ENCODE assay signal across 9 cellular contexts in the genomic region with DNA sequence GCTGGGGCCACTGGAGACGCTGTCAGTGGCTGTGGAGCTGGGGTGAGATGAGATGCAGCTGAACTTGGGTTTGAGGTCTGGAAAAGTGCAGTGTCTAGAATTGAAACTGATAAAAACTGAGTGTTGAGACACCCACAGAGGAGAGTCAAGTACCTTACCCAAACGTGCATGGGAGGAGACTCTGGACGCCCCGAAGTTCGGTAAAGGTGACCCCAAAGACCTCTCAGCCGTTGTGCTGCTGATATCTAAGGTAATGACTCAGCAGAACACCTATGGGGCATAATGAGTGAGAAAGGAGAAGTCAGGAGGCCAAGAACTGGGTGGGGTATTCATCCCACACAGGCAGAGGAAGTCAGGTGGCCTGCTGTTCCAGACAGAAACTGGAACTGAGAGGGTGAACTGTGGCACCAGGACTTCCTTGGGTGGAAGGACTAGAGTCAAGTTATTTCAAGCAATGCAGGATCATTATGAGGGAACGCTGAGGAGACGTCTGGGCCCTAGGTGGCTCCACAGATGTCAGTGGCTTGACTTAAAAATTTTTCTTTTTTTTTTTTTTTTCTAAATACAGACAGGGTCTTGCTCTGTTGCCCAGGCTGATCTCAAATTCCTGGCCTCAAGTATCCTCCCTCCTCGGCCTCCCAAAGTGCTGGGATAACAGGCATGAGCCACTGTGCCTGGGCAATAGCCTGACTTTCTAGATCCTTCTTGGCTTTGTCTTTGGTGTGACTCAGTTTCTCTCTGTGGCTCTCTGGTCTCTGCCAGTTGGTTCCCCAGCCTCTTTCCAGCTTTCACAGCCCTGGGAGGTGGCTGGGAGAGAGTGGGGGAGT.
DNase-seq lines count a peak whose midpoint lies in the region; ATAC-seq and TF ChIP-seq lines count a peak whose summit lies in the region.
"Had no signal": no experiment of that assay in that cellular context is flagged by ENCODE, and none has a peak within 500 bp of the region (broad histone marks: within the 10 kb centered on the region; RNA-seq: fewer than 3 reads in every experiment).

No MANE protein-coding gene starts in this region.

- no peak overlapping the region for H3K4me3 ChIP-seq in neuronal stem cell (ENCODE audit: low read length in 2 of 2)
- H3K4me3 ChIP-seq: SJSA1 had no signal

- no peaks in the 10 kb centered on the region for H3K36me3 ChIP-seq in neuronal stem cell (replicated peaks in 1 of 2; ENCODE audit: control insufficient read depth in 2 of 2, insufficient read depth in 2 of 2, low read length in 2 of 2)
- H3K36me3 ChIP-seq: SJSA1 had no signal

- H3K18ac ChIP-seq in neuronal stem cell (ENCODE audit: low read length): no peak overlapping the region

- H3K4me1 ChIP-seq in neuronal stem cell (ENCODE audit: control insufficient read depth in 2 of 2, insufficient read depth in 1 of 2, low read depth in 1 of 2, low read length in 2 of 2): peaks cover 0 to 3% of the 10 kb centered on the region in 2 donors
- H3K4me1 ChIP-seq: SJSA1 had no signal

- H3K4ac ChIP-seq in neuronal stem cell (ENCODE audit: low read length): no peak overlapping the region

- WGBS in neuronal stem cell (ENCODE audit: extremely low coverage in 2 of 2, insufficient read length in 2 of 2, insufficient replicate concordance in 1 of 2), 2 donors: no CpG with 5 or more reads among the region's 9 CpGs

- H3K9me3 Mint-ChIP-seq in stimulated activated effector memory CD8-positive, alpha-beta T cell treated with anti-CD3 and anti-CD28 coated beads, Interleukin-12 subunit alpha, Interleukin-12 subunit beta, amount 100 ng/mL, for 72 hours: no peaks in the 10 kb centered on the region
- peaks cover 13% of the 10 kb centered on the region for H3K9me3 Mint-ChIP-seq in WTC11

- no peak for TF ChIP-seq CTCF in WTC11 (IDR thresholded peaks at IDR 0.05)

- H3K9ac ChIP-seq in neuronal stem cell (ENCODE audit: low read depth, low read length, poor library complexity): no peak overlapping the region

- H3K9me3 ChIP-seq in neuronal stem cell (replicated peaks in 1 of 2; ENCODE audit: control insufficient read depth in 2 of 2, insufficient read depth in 1 of 2, low read depth in 1 of 2, low read length in 2 of 2): peaks cover 3 to 4% of the 10 kb centered on the region in 2 donors
- H3K9me3 ChIP-seq: SJSA1 had no signal

- H2BK120ac ChIP-seq in neuronal stem cell (ENCODE audit: low read depth, low read length): no peak overlapping the region

- H3K4me3 Mint-ChIP-seq in stimulated activated effector memory CD8-positive, alpha-beta T cell treated with anti-CD3 and anti-CD28 coated beads, Interleukin-12 subunit alpha, Interleukin-12 subunit beta, amount 100 ng/mL, for 72 hours: no peak overlapping the region
- no peak overlapping the region for H3K4me3 Mint-ChIP-seq in WTC11

- CTCF ChIA-PET in WTC11 (lab: Charles Lee): interaction anchor here (1.7 to 2.9 kb wide), 2 partner anchors 11 to 15 kb away, joined by 9 to 11 read pairs; no protein-coding TSS in a partner anchor

- H4K91ac ChIP-seq in neuronal stem cell (ENCODE audit: low read depth, low read length, poor library complexity): no peak overlapping the region

- no peak overlapping the region for H2AK5ac ChIP-seq in neuronal stem cell (ENCODE audit: low read depth, low read length)

- H2BK15ac ChIP-seq in neuronal stem cell (ENCODE audit: low read length): no peak overlapping the region

- POLR2A ChIA-PET in WTC11 (lab: Charles Lee): interaction anchor here (0.8 kb wide), 1 partner anchor 29 kb away, joined by 4 read pairs; no protein-coding TSS in a partner anchor

- H3K79me1 ChIP-seq in neuronal stem cell (ENCODE audit: low read depth, low read length): no peaks in the 10 kb centered on the region

- no peak overlapping the region for H3K27ac ChIP-seq in neuronal stem cell (replicated peaks; ENCODE audit: low read length)
- H3K27ac ChIP-seq: SJSA1 had no signal

- H2BK5ac ChIP-seq in neuronal stem cell (ENCODE audit: low read length): no peak overlapping the region

- no peak overlapping the region for H4K8ac ChIP-seq in neuronal stem cell (ENCODE audit: low read depth, low read length)

- H3K14ac ChIP-seq in neuronal stem cell (ENCODE audit: low read length): no peak overlapping the region

- H3K23ac ChIP-seq in neuronal stem cell (ENCODE audit: low read depth, low read length, poor library complexity): no peak overlapping the region

- peak overlapping the region; percentile 12 for H3K27ac Mint-ChIP-seq in stimulated activated effector memory CD8-positive, alpha-beta T cell treated with anti-CD3 and anti-CD28 coated beads, Interleukin-12 subunit alpha, Interleukin-12 subunit beta, amount 100 ng/mL, for 72 hours
- no peak overlapping the region for H3K27ac Mint-ChIP-seq in WTC11

- ATAC-seq in HG02938 (IDR thresholded peaks at IDR 0.05; ENCODE audit: unreplicated experiment): peak; percentile 68
- peak; percentile 49 for ATAC-seq in stimulated activated effector memory CD8-positive, alpha-beta T cell treated with anti-CD3 and anti-CD28 coated beads, Interleukin-12 subunit alpha, Interleukin-12 subunit beta, amount 100 ng/mL, for 72 hours
- no peak for ATAC-seq in WTC11

- peaks cover 0 to 21% (median 0%) of the 10 kb centered on the region in 3 experiments for H3K27me3 ChIP-seq in neuronal stem cell (ENCODE audit: control insufficient read depth in 3 of 3, insufficient read depth in 3 of 3, low read depth in 1 of 3, low read length in 3 of 3)
- H3K27me3 ChIP-seq: SJSA1 had no signal

- H2AFZ ChIP-seq in neuronal stem cell (ENCODE audit: low read length): no peak overlapping the region

- no peaks in the 10 kb centered on the region for H3K36me3 Mint-ChIP-seq in stimulated activated effector memory CD8-positive, alpha-beta T cell treated with anti-CD3 and anti-CD28 coated beads, Interleukin-12 subunit alpha, Interleukin-12 subunit beta, amount 100 ng/mL, for 72 hours
- peaks cover 12% of the 10 kb centered on the region for H3K36me3 Mint-ChIP-seq in WTC11

- H2BK12ac ChIP-seq in neuronal stem cell (ENCODE audit: low read length): no peak overlapping the region

- peak; percentile 19 for DNase-seq in activated CD4-positive, alpha-beta T cell treated with anti-CD3 and anti-CD28 coated beads for 48 hours
- DNase-seq in activated CD4-positive, alpha-beta T cell treated with anti-CD3 and anti-CD28 coated beads, Interleukin-2, amount 50 U/mL, for 1 hour: no peak
- peak; percentile 90 for DNase-seq in RPMI8226
- DNase-seq in stimulated activated effector memory CD8-positive, alpha-beta T cell treated with anti-CD3 and anti-CD28 coated beads, Interleukin-12 subunit alpha, Interleukin-12 subunit beta, amount 100 ng/mL, for 72 hours (ENCODE audit: low spot score in 2 of 2): no peak
- no peak for DNase-seq in WTC11 (ENCODE audit: low spot score)
- no peak for DNase-seq in neuronal stem cell (ENCODE audit: low spot score)
- no peak for DNase-seq in HPDE6-E6E7 (ENCODE audit: extremely low spot score)

- H3K27me3 Mint-ChIP-seq in WTC11 (ENCODE audit: low read depth): peaks cover 79% of the 10 kb centered on the region

- peaks cover 16% of the 10 kb centered on the region for H3K4me1 Mint-ChIP-seq in stimulated activated effector memory CD8-positive, alpha-beta T cell treated with anti-CD3 and anti-CD28 coated beads, Interleukin-12 subunit alpha, Interleukin-12 subunit beta, amount 100 ng/mL, for 72 hours
- peaks cover 4% of the 10 kb centered on the region; the same call in 1 of the 2 replicates for H3K4me1 Mint-ChIP-seq in WTC11

- H3K4me2 ChIP-seq in neuronal stem cell (ENCODE audit: insufficient read depth, low read length, poor library complexity, severe bottlenecking): no peak overlapping the region

TF ChIP-seq in WTC11, 78 proteins besides CTCF, POLR2A, EP300 and RAD21:
- TF ChIP-seq EMX1 (CRISPR knock-in tag; IDR thresholded peaks at IDR 0.05): no peak
- no peak for TF ChIP-seq TEAD4 (CRISPR knock-in tag; IDR thresholded peaks at IDR 0.05)
- TF ChIP-seq, protein P1, sequence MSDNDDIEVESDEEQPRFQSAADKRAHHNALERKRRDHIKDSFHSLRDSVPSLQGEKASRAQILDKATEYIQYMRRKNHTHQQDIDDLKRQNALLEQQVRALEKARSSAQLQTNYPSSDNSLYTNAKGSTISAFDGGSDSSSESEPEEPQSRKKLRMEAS (CRISPR knock-in tag; IDR thresholded peaks at IDR 0.05): no peak
- no peak for TF ChIP-seq ZNF317 (CRISPR knock-in tag; IDR thresholded peaks at IDR 0.05; ENCODE audit: borderline replicate concordance, low read depth)
- TF ChIP-seq ZNF138 (CRISPR knock-in tag; conservative IDR thresholded peaks at IDR 0.05): no peak
- TF ChIP-seq JAZF1 (CRISPR knock-in tag; IDR thresholded peaks at IDR 0.05): no peak
- TF ChIP-seq ZNF416 (CRISPR knock-in tag; IDR thresholded peaks at IDR 0.05): no peak
- no peak for TF ChIP-seq TEAD1 (CRISPR knock-in tag; IDR thresholded peaks at IDR 0.05)
- no peak for TF ChIP-seq ZBTB43 (CRISPR knock-in tag; IDR thresholded peaks at IDR 0.05)
- TF ChIP-seq SMAD3 (CRISPR knock-in tag; IDR thresholded peaks at IDR 0.05; ENCODE audit: borderline replicate concordance): no peak
- no peak for TF ChIP-seq ZNF512 (CRISPR knock-in tag; IDR thresholded peaks at IDR 0.05; ENCODE audit: borderline replicate concordance)

Comparison
In these comparisons a context has a peak if more than half of its experiments do, and no peak if none do; other contexts are left out.
1. DNase-seq: peak in activated CD4-positive, alpha-beta T cell treated with anti-CD3 and anti-CD28 coated beads for 48 hours (single experiment) and RPMI8226 (single experiment); none in activated CD4-positive, alpha-beta T cell treated with anti-CD3 and anti-CD28 coated beads, Interleukin-2, amount 50 U/mL, for 1 hour (single experiment), stimulated activated effector memory CD8-positive, alpha-beta T cell treated with anti-CD3 and anti-CD28 coated beads, Interleukin-12 subunit alpha, Interleukin-12 subunit beta, amount 100 ng/mL, for 72 hours (0 of 2), WTC11 (single experiment), neuronal stem cell (single experiment) and HPDE6-E6E7 (single experiment).